In the genomic region with DNA sequence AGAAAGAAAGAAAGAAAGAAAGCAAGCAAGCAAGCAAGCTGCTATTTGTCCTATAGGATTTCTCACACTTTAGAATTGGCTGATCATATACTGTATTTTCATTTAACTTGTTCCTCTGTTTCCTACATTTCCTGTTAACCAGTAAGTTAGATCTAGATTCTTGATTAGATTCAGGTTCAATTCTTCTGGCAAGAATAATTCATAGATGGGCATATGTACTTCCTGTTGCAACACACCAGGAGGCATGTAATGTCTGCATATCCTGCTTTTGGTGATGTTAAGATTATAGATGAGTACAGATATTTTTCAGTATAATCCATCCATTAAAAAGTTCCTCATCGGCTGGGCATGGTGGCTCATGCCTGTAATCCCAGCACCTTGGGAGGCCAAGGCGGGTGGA, we compare ENCODE assay signal across 14 cellular contexts. TPM values are rescaled to one million over a fixed set of nuclear protein-coding genes. Genes with fewer than 3 reads are reported as not detected.
DNase-seq lines count a peak whose midpoint lies in the region; ATAC-seq and TF ChIP-seq lines count a peak whose summit lies in the region.
"Had no signal": no experiment of that assay in that cellular context is flagged by ENCODE, and none has a peak within 500 bp of the region (broad histone marks: within the 10 kb centered on the region; RNA-seq: fewer than 3 reads in every experiment).

No MANE protein-coding gene starts in this region.

- H3K9me3 ChIP-seq in Loucy (ENCODE audit: insufficient read depth, low read depth, low read length) (no peaks in the 10 kb centered on the region), SK-N-MC (ENCODE audit: low read depth, low read length) (no peaks in the 10 kb centered on the region)
- H3K9me3 ChIP-seq: SJCRH30 had no signal

- no peak overlapping the region for H3K9ac ChIP-seq in Loucy (ENCODE audit: low read depth, low read length, poor library complexity, severe bottlenecking)
- no peak overlapping the region for H3K9ac ChIP-seq in SK-N-MC (ENCODE audit: insufficient read length)

- H3K36me3 ChIP-seq in Loucy (ENCODE audit: insufficient read depth, low read length) (no peaks in the 10 kb centered on the region), SK-N-MC (ENCODE audit: insufficient read depth, low read length) (no peaks in the 10 kb centered on the region)
- H3K36me3 ChIP-seq: SJCRH30 had no signal

- no peaks in the 10 kb centered on the region for H3K9me2 ChIP-seq in Loucy (replicated peaks; ENCODE audit: low read depth, low read length)

- peak overlapping the region; percentile 70 for H3K27ac ChIP-seq in C4-2B
- no peak overlapping the region for H3K27ac ChIP-seq in SK-N-MC
- H3K27ac ChIP-seq: SJCRH30 had no signal

- no peaks in the 10 kb centered on the region for H3K79me2 ChIP-seq in Loucy (ENCODE audit: insufficient read depth, low read length)

- intact Hi-C loops in Right ventricle myocardium superior (cut with DNase I), result no loop called here

- no peak for ATAC-seq in Right ventricle myocardium superior (ENCODE audit: poor library complexity)
- ATAC-seq: HepG2 had no signal

- H3K4me3 ChIP-seq in Loucy (ENCODE audit: low read length, poor library complexity, severe bottlenecking) (no peak overlapping the region), SK-N-MC (no peak overlapping the region), fibroblast of villous mesenchyme (ENCODE audit: low read depth, low read length) (no peak overlapping the region)
- H3K4me3 ChIP-seq: SJCRH30 had no signal

- TF ChIP-seq CTCF in C4-2B (conservative IDR thresholded peaks at IDR 0.05), result no peak
- TF ChIP-seq CTCF in Loucy (conservative IDR thresholded peaks at IDR 0.05; ENCODE audit: low read length), result no peak
- TF ChIP-seq CTCF in fibroblast of villous mesenchyme (IDR thresholded peaks at IDR 0.05; ENCODE audit: insufficient read depth, low read depth, low read length), result no peak

- DNase-seq in SK-N-MC (ENCODE audit: low read depth, low spot score) (peak; percentile 65), fibroblast of villous mesenchyme (ENCODE audit: low read depth) (peak; percentile 16), UCSD-AML1 (lab: John Stamatoyannopoulos, UW; ENCODE audit: unreplicated experiment) (no peak), NCI-H2196 (lab: John Stamatoyannopoulos, UW; ENCODE audit: unreplicated experiment) (no peak), Right ventricle myocardium superior (no peak)
- DNase-seq in central memory CD4-positive, alpha-beta T cell, result no peak
- DNase-seq: CD4-positive, alpha-beta memory T cell; DMS79 treated with DMSO at 0.1 percent for 48 hours; NCI-H1092 treated with DMSO at 0.1 percent for 48 hours; NCI-H1694 treated with DMSO at 0.1 percent for 48 hours had no signal

- peak overlapping the region; percentile 34 for H3K4me2 ChIP-seq in Loucy (ENCODE audit: low read depth, low read length, poor library complexity, severe bottlenecking)

- H3K4me1 ChIP-seq in Loucy (ENCODE audit: insufficient read depth, low read length, poor library complexity, severe bottlenecking), result peaks cover 13% of the 10 kb centered on the region

- no peaks in the 10 kb centered on the region for H3K27me3 ChIP-seq in Loucy (ENCODE audit: insufficient read depth, low read length, poor library complexity, severe bottlenecking)
- H3K27me3 ChIP-seq: SJCRH30 had no signal

- H3F3A ChIP-seq in Loucy (ENCODE audit: low read depth), result 0 out of 2 replicates have a peak, but pooled peaks cover 3% of the 10 kb centered on the region

- H4K20me1 ChIP-seq in Loucy (ENCODE audit: insufficient read depth, low read length, poor library complexity, severe bottlenecking), result no peaks in the 10 kb centered on the region

- no peak overlapping the region for H2AFZ ChIP-seq in Loucy (ENCODE audit: low read length)

RNA-seq across cellular contexts. Expression of a gene that starts 10.8 kb away (rescaled TPM):
- total RNA-seq in fibroblast of villous mesenchyme (2.9 and 3.9 TPM in 2 replicates), Right ventricle myocardium superior (3.8 TPM)

RNA-seq across cellular contexts. Expression of a gene that starts 48.0 kb away (rescaled TPM):
- total RNA-seq in fibroblast of villous mesenchyme (465 and 522 TPM in 2 replicates), Right ventricle myocardium superior (248 TPM)

RNA-seq across cellular contexts. Expression of a gene that starts 48.6 kb away (rescaled TPM):
- total RNA-seq in fibroblast of villous mesenchyme (6.1 and 7.8 TPM in 2 replicates), Right ventricle myocardium superior (7.6 TPM)

Comparison
In these comparisons a context has a peak if more than half of its experiments do, and no peak if none do; other contexts are left out.
1. DNase-seq: peak in SK-N-MC (single experiment) and fibroblast of villous mesenchyme (single experiment); none in UCSD-AML1 (single experiment), central memory CD4-positive, alpha-beta T cell (single experiment), NCI-H2196 (single experiment) and Right ventricle myocardium superior (single experiment).